In genomic region chr10:11279286-11279685, GRCh38 we compare ENCODE assay signal across 30 cellular contexts.
DNase-seq lines count a peak whose midpoint lies in the region; ATAC-seq and TF ChIP-seq lines count a peak whose summit lies in the region.
"Had no signal": no experiment of that assay in that cellular context is flagged by ENCODE, and none has a peak within 500 bp of the region (broad histone marks: within the 10 kb centered on the region; RNA-seq: fewer than 3 reads in every experiment).

No MANE protein-coding gene starts in this region.

- CTCF ChIA-PET in activated naive CD4-positive, alpha-beta T cell treated with anti-CD3 and anti-CD28 coated beads, Interleukin-2, amount 10 ng/mL, durations not matched to agents 7 days and 5 days (lab: Charles Lee) = no interaction called here
- CTCF ChIA-PET in activated naive CD4-positive, alpha-beta T cell treated with anti-CD3 and anti-CD28 coated beads for 36 hours (lab: Charles Lee) = interaction anchor here (1.5 kb wide), 1 partner anchor 166 kb away, joined by 3 read pairs; no protein-coding TSS in a partner anchor

- no peak for TF ChIP-seq CTCF in brain microvascular endothelial cell (IDR thresholded peaks at IDR 0.05; ENCODE audit: low read depth, low read length, missing control alignments)

- no peaks in the 10 kb centered on the region for H3K27me3 Mint-ChIP-seq in activated naive CD4-positive, alpha-beta T cell treated with anti-CD3 and anti-CD28 coated beads, Interleukin-2, amount 10 ng/mL, durations not matched to agents 7 days and 5 days
- H3K27me3 Mint-ChIP-seq in activated naive CD4-positive, alpha-beta T cell treated with anti-CD3 and anti-CD28 coated beads for 36 hours (ENCODE audit: low read depth) = no peaks in the 10 kb centered on the region
- H3K27me3 Mint-ChIP-seq in naive thymus-derived CD8-positive, alpha-beta T cell = no peaks in the 10 kb centered on the region
- H3K27me3 Mint-ChIP-seq: B cell had no signal

- POLR2A ChIA-PET in naive thymus-derived CD8-positive, alpha-beta T cell (lab: Charles Lee) = no interaction called here

- no peaks in the 10 kb centered on the region for H3K9me3 Mint-ChIP-seq in activated naive CD4-positive, alpha-beta T cell treated with anti-CD3 and anti-CD28 coated beads, Interleukin-2, amount 10 ng/mL, durations not matched to agents 7 days and 5 days
- no peaks in the 10 kb centered on the region for H3K9me3 Mint-ChIP-seq in activated naive CD4-positive, alpha-beta T cell treated with anti-CD3 and anti-CD28 coated beads for 36 hours
- no peaks in the 10 kb centered on the region for H3K9me3 Mint-ChIP-seq in naive thymus-derived CD8-positive, alpha-beta T cell

- H3K4me3 Mint-ChIP-seq in activated naive CD4-positive, alpha-beta T cell treated with anti-CD3 and anti-CD28 coated beads, Interleukin-2, amount 10 ng/mL, durations not matched to agents 7 days and 5 days = no peak overlapping the region
- H3K4me3 Mint-ChIP-seq in activated naive CD4-positive, alpha-beta T cell treated with anti-CD3 and anti-CD28 coated beads for 36 hours = no peak overlapping the region
- H3K4me3 Mint-ChIP-seq in naive thymus-derived CD8-positive, alpha-beta T cell = no peak overlapping the region
- H3K4me3 Mint-ChIP-seq: B cell had no signal

- H3K36me3 ChIP-seq in brain microvascular endothelial cell (replicated peaks) = no peaks in the 10 kb centered on the region
- H3K36me3 ChIP-seq: HAP-1, right lobe of liver, SJSA1, thyroid gland had no signal

- H3K27ac Mint-ChIP-seq in activated naive CD4-positive, alpha-beta T cell treated with anti-CD3 and anti-CD28 coated beads, Interleukin-2, amount 10 ng/mL, durations not matched to agents 7 days and 5 days = peak overlapping the region; percentile 33
- H3K27ac Mint-ChIP-seq in activated naive CD4-positive, alpha-beta T cell treated with anti-CD3 and anti-CD28 coated beads for 36 hours = no peak overlapping the region
- peak overlapping the region in 6 of 10 donors; percentile 12 to 57 (median 36) for H3K27ac Mint-ChIP-seq in naive thymus-derived CD8-positive, alpha-beta T cell
- H3K27ac Mint-ChIP-seq: B cell, progenitor cell of endocrine pancreas had no signal

- ATAC-seq in naive thymus-derived CD8-positive, alpha-beta T cell = no peak
- ATAC-seq: K562, left colon, right lobe of liver had no signal

- peaks cover 45% of the 10 kb centered on the region for H3K36me3 Mint-ChIP-seq in activated naive CD4-positive, alpha-beta T cell treated with anti-CD3 and anti-CD28 coated beads, Interleukin-2, amount 10 ng/mL, durations not matched to agents 7 days and 5 days
- peaks cover 24% of the 10 kb centered on the region for H3K36me3 Mint-ChIP-seq in activated naive CD4-positive, alpha-beta T cell treated with anti-CD3 and anti-CD28 coated beads for 36 hours (ENCODE audit: low read depth)
- H3K36me3 Mint-ChIP-seq in naive thymus-derived CD8-positive, alpha-beta T cell = peaks cover 4 to 73% (median 33%) of the 10 kb centered on the region in 3 donors

- H3K27ac ChIP-seq in cingulate gyrus (ENCODE audit: low read depth, low read length) = peak overlapping the region; percentile 32
- H3K27ac ChIP-seq in brain microvascular endothelial cell = no peak overlapping the region
- H3K27ac ChIP-seq: right lobe of liver, RWPE1, SJSA1, spleen, stomach, thyroid gland had no signal

- no peaks in the 10 kb centered on the region for H3K27me3 ChIP-seq in brain microvascular endothelial cell (replicated peaks)
- H3K27me3 ChIP-seq: right lobe of liver, spleen, stomach, thyroid gland had no signal

- H3K4me3 ChIP-seq in brain microvascular endothelial cell (ENCODE audit: low read depth, low read length) = no peak overlapping the region
- H3K4me3 ChIP-seq: HAP-1, K562, right lobe of liver, SJSA1, spleen, stomach, thyroid gland had no signal

- in situ Hi-C loops in G401 (cut with HindIII; ENCODE audit: low sequenced_read_pairs) = no loop called here
- in situ Hi-C loops in brain microvascular endothelial cell (cut with HindIII; ENCODE audit: low pct_ligation_motif_present, low sequenced_read_pairs) = no loop called here

- intact Hi-C loops in activated naive CD4-positive, alpha-beta T cell treated with anti-CD3 and anti-CD28 coated beads for 36 hours (cut with micrococcal nuclease) = loop anchor here (5.0 kb wide), 1 partner anchor 422 kb away; no protein-coding TSS in a partner anchor

- peaks cover 3% of the 10 kb centered on the region for H3K4me1 Mint-ChIP-seq in activated naive CD4-positive, alpha-beta T cell treated with anti-CD3 and anti-CD28 coated beads, Interleukin-2, amount 10 ng/mL, durations not matched to agents 7 days and 5 days
- H3K4me1 Mint-ChIP-seq in activated naive CD4-positive, alpha-beta T cell treated with anti-CD3 and anti-CD28 coated beads for 36 hours (ENCODE audit: low read depth) = peaks cover 21% of the 10 kb centered on the region
- H3K4me1 Mint-ChIP-seq in naive thymus-derived CD8-positive, alpha-beta T cell = peaks cover 11 to 37% (median 21%) of the 10 kb centered on the region in 4 donors
- H3K4me1 Mint-ChIP-seq: B cell had no signal

- no peak for DNase-seq in activated naive CD4-positive, alpha-beta T cell treated with anti-CD3 and anti-CD28 coated beads, Interleukin-2, amount 10 ng/mL, durations not matched to agents 7 days and 5 days
- DNase-seq in activated naive CD4-positive, alpha-beta T cell treated with anti-CD3 and anti-CD28 coated beads for 36 hours = no peak
- DNase-seq in G401 (ENCODE audit: low spot score) = peak; percentile 36
- no peak for DNase-seq in naive thymus-derived CD8-positive, alpha-beta T cell
- DNase-seq in activated CD4-positive, CD25-positive, alpha-beta regulatory T cell treated with anti-CD3 and anti-CD28 coated beads, Interleukin-2, amount 50 U/mL, for 72 hours = no peak
- DNase-seq in brain microvascular endothelial cell = no peak
- no peak for DNase-seq in superior temporal gyrus (ENCODE audit: extremely low spot score)
- DNase-seq: activated CD4-positive, alpha-beta T cell treated with anti-CD3 and anti-CD28 coated beads, Interleukin-2, amount 50 U/mL, for 4 hours; activated CD8-positive, alpha-beta memory T cell treated with anti-CD3 and anti-CD28 coated beads, Interleukin-2, amount 50 U/mL, for 48 hours; activated gamma-delta T cell treated with Interleukin-2 at 50 U/mL for 16 hours; cortex of kidney; effector memory CD4-positive, alpha-beta T cell; left colon; mesendoderm; NCI-H1092 treated with DMSO at 0.1 percent for 48 hours; NCI-H187 treated with DMSO at 0.1 percent for 48 hours; NCI-H526; OCI-M1; spleen; stimulated activated CD4-positive, alpha-beta T cell treated with anti-CD3 and anti-CD28 coated beads, Interleukin-2, amount 100 ng/mL, for 24 hours; stomach; thyroid gland had no signal
